In genomic region chrX:131763674-131764073, GRCh38 we compare ENCODE assay signal across 8 cellular contexts.
DNase-seq lines count a peak whose midpoint lies in the region; ATAC-seq and TF ChIP-seq lines count a peak whose summit lies in the region.

No MANE protein-coding gene starts in this region.

- peak; percentile 70 for DNase-seq in activated T-cell treated with anti-CD3 and anti-CD28 coated beads, Interleukin-2, amount 50 U/mL, for 1 hour
- no peak for DNase-seq in activated T-cell treated with anti-CD3 and anti-CD28 coated beads for 4 hours
- DNase-seq in LNCaP clone FGC (ENCODE audit: low read depth), result peak; percentile 50
- DNase-seq in coronary artery (ENCODE audit: low spot score), result peak; percentile 81
- peak; percentile 79 for DNase-seq in spleen
- no peak for DNase-seq in NCI-H526 (lab: John Stamatoyannopoulos, UW)
- no peak for DNase-seq in NCI-H2196 (lab: John Stamatoyannopoulos, UW; ENCODE audit: unreplicated experiment)

- intact Hi-C loops in spleen (cut with DNase I; ENCODE audit: low total_unique reads), result no loop called here

- no peaks in the 10 kb centered on the region for H3K27me3 ChIP-seq in spleen (replicated peaks in 1 of 7)

- H3K36me3 ChIP-seq in spleen, result no peaks in the 10 kb centered on the region

- no peak overlapping the region for H3K4me3 ChIP-seq in LNCaP clone FGC (ENCODE audit: low read depth, low read length)
- peak overlapping the region; percentile 61 for H3K4me3 ChIP-seq in coronary artery
- peak overlapping the region in 5 of 8 donors; percentile 20 to 62 (median 43) for H3K4me3 ChIP-seq in spleen

- H3K4me1 ChIP-seq in spleen, result peaks cover 0 to 7% (median 0%) of the 10 kb centered on the region in 6 donors

- 29 to 94% (median 92%) methylated on average over 7 to 10 of the region's 10 CpGs for WGBS in spleen, 5 donors

- TF ChIP-seq CTCF in LNCaP clone FGC (IDR thresholded peaks at IDR 0.05; ENCODE audit: control insufficient read depth, extremely low read depth, insufficient read depth) (peak; percentile 32), coronary artery (IDR thresholded peaks at IDR 0.05) (peak; percentile 20), spleen (IDR thresholded peaks at IDR 0.05 in 8 of 11, conservative IDR thresholded peaks at IDR 0.05 in 3 of 11) (peak in 6 of 11 experiments; percentile 36 to 89 (median 56))

- no peak for TF ChIP-seq POLR2A in spleen (IDR thresholded peaks at IDR 0.05)

- no peaks in the 10 kb centered on the region for H3K9me3 ChIP-seq in spleen

- no peak for ATAC-seq in GM21737 (IDR thresholded peaks at IDR 0.05; ENCODE audit: unreplicated experiment)

- peak overlapping the region in 1 of 2 donors; percentile 41 for H3K27ac ChIP-seq in coronary artery
- H3K27ac ChIP-seq in spleen, result peak overlapping the region in 3 of 8 donors; percentile 66 to 77 (median 74)

Comparison
In these comparisons a context has a peak if more than half of its experiments do, and no peak if none do; other contexts are left out.
1. DNase-seq: peak in activated T-cell treated with anti-CD3 and anti-CD28 coated beads, Interleukin-2, amount 50 U/mL, for 1 hour (single experiment), LNCaP clone FGC (single experiment), coronary artery (single experiment) and spleen (single experiment); none in activated T-cell treated with anti-CD3 and anti-CD28 coated beads for 4 hours (single experiment), NCI-H526 (0 of 2) and NCI-H2196 (single experiment).
2. Peak in every context shown above with its lines, with median percentiles within 50 percentile points of each other: CTCF ChIP-seq.